In the genomic region with DNA sequence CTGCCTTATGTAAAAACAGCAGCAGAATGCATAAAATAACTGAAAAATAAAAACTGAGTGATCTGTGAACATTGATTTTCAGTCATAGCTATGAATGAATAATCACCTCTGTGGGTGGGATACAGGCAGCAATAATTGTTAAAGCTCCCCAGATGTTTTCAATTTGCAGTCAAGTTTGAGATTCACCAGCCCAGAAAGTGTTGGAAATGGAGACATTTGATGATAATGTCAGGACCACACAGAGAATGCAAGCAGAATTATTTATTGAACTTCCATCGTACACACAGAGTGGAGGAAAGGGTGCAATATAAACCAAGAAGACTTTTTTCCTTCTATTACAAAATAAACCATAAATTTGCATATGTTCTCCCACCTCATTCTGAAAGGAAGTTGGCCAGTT, we compare ENCODE assay signal across 31 cellular contexts.
"Had no signal": no experiment of that assay in that cellular context is flagged by ENCODE, and none has a peak within 500 bp of the region (broad histone marks: within the 10 kb centered on the region; RNA-seq: fewer than 3 reads in every experiment).

No MANE protein-coding gene starts in this region.

- ATAC-seq: activated CD8-positive, alpha-beta T cell treated with anti-CD3 and anti-CD28 coated beads for 36 hours; activated naive CD4-positive, alpha-beta T cell treated with anti-CD3 and anti-CD28 coated beads, Interleukin-2, amount 50 U/mL, for 72 hours; body of pancreas had no signal

- H3K9me3 ChIP-seq: adrenal gland, body of pancreas, breast epithelium had no signal

- H3K4me3 Mint-ChIP-seq: activated B cell treated with CpG ODN at 0.5 μM for 24 hours; activated CD4-positive, alpha-beta memory T cell treated with anti-CD3 and anti-CD28 coated beads for 36 hours; activated CD4-positive, alpha-beta T cell treated with anti-CD3 and anti-CD28 coated beads, Interleukin-2, amount 10 ng/mL, durations not matched to agents 24 days and 14 days; activated CD8-positive, alpha-beta T cell treated with anti-CD3 and anti-CD28 coated beads for 36 hours; activated naive CD4-positive, alpha-beta T cell treated with anti-CD3 and anti-CD28 coated beads for 36 hours; activated naive CD8-positive, alpha-beta T cell treated with anti-CD3 and anti-CD28 coated beads for 36 hours; activated T-cell treated with anti-CD3 and anti-CD28 coated beads, Interleukin-2, amount 50 U/mL, for 24 hours; T-helper 1 cell treated with Interleukin-12 subunit alpha and Interleukin-12 subunit beta and Interleukin-4 antibody, amounts not matched to agents 30 μg/mL and 1 μg/mL, for 36 hours; T-helper 2 cell treated with Interferon-gamma antibody and Interleukin-4, amounts not matched to agents 5 μg/mL and 100 μg/mL, for 36 hours had no signal

- H3K9me3 Mint-ChIP-seq: activated B cell treated with CpG ODN at 0.5 μM for 24 hours; activated CD4-positive, alpha-beta T cell treated with anti-CD3 and anti-CD28 coated beads, Interleukin-2, amount 10 ng/mL, durations not matched to agents 24 days and 14 days; activated T-helper 2 cell treated with anti-CD3 and anti-CD28 coated beads, Interferon-gamma antibody, Interleukin-2, Interleukin-4, amounts not matched to agents 10 μg/mL and 5 μg/mL and 100 μg/mL, durations not matched to agents 14 hours and 24 hours and 36 hours; T-helper 1 cell treated with Interleukin-12 subunit alpha and Interleukin-12 subunit beta and Interleukin-4 antibody, amounts not matched to agents 30 μg/mL and 1 μg/mL, for 36 hours had no signal

- H3K27ac Mint-ChIP-seq: activated B cell treated with CpG ODN at 0.5 μM for 24 hours; activated CD4-positive, alpha-beta memory T cell treated with anti-CD3 and anti-CD28 coated beads for 36 hours; activated CD4-positive, alpha-beta T cell treated with anti-CD3 and anti-CD28 coated beads, Interleukin-2, amount 10 ng/mL, durations not matched to agents 24 days and 14 days; activated CD8-positive, alpha-beta T cell treated with anti-CD3 and anti-CD28 coated beads for 36 hours; activated naive CD4-positive, alpha-beta T cell treated with anti-CD3 and anti-CD28 coated beads for 36 hours; activated naive CD4-positive, alpha-beta T cell treated with anti-CD3 and anti-CD28 coated beads, Interleukin-2, amount 50 U/mL, for 72 hours; activated naive CD8-positive, alpha-beta T cell treated with anti-CD3 and anti-CD28 coated beads for 36 hours; activated T-cell treated with anti-CD3 and anti-CD28 coated beads, Interleukin-2, amount 50 U/mL, for 24 hours; activated T-helper 2 cell treated with anti-CD3 and anti-CD28 coated beads, Interferon-gamma antibody, Interleukin-2, Interleukin-4, amounts not matched to agents 10 μg/mL and 5 μg/mL and 100 μg/mL, durations not matched to agents 14 hours and 24 hours and 36 hours; T-helper 1 cell treated with Interleukin-12 subunit alpha and Interleukin-12 subunit beta and Interleukin-4 antibody, amounts not matched to agents 30 μg/mL and 1 μg/mL, for 36 hours; T-helper 2 cell treated with Interferon-gamma antibody and Interleukin-4, amounts not matched to agents 5 μg/mL and 100 μg/mL, for 36 hours had no signal

- H3K4me3 ChIP-seq: adrenal gland, body of pancreas, breast epithelium had no signal

- H3K4me1 Mint-ChIP-seq: activated B cell treated with CpG ODN at 0.5 μM for 24 hours; activated CD4-positive, alpha-beta T cell treated with anti-CD3 and anti-CD28 coated beads, Interleukin-2, amount 10 ng/mL, durations not matched to agents 24 days and 14 days; activated naive CD8-positive, alpha-beta T cell treated with anti-CD3 and anti-CD28 coated beads for 36 hours had no signal

- H3K27me3 Mint-ChIP-seq: activated B cell treated with CpG ODN at 0.5 μM for 24 hours; activated CD4-positive, alpha-beta memory T cell treated with anti-CD3 and anti-CD28 coated beads for 36 hours; activated CD4-positive, alpha-beta T cell treated with anti-CD3 and anti-CD28 coated beads, Interleukin-2, amount 10 ng/mL, durations not matched to agents 24 days and 14 days; activated CD8-positive, alpha-beta T cell treated with anti-CD3 and anti-CD28 coated beads for 36 hours; activated naive CD8-positive, alpha-beta T cell treated with anti-CD3 and anti-CD28 coated beads for 36 hours; activated T-cell treated with anti-CD3 and anti-CD28 coated beads, Interleukin-2, amount 50 U/mL, for 24 hours had no signal

- H3K27me3 ChIP-seq: adrenal gland, body of pancreas, brain microvascular endothelial cell, breast epithelium had no signal

- H3K4me1 ChIP-seq: adrenal gland, body of pancreas, breast epithelium had no signal

- DNase-seq: activated B cell treated with CpG ODN at 0.5 μM for 24 hours; activated CD4-positive, alpha-beta memory T cell treated with anti-CD3 and anti-CD28 coated beads for 36 hours; activated CD4-positive, alpha-beta T cell treated with anti-CD3 and anti-CD28 coated beads for 4 hours; activated CD4-positive, alpha-beta T cell treated with anti-CD3 and anti-CD28 coated beads, Interleukin-2, amount 10 ng/mL, durations not matched to agents 24 days and 14 days; activated CD4-positive, alpha-beta T cell treated with anti-CD3 and anti-CD28 coated beads, Interleukin-2, amount 50 U/mL, for 1 hour; activated CD4-positive, alpha-beta T cell treated with anti-CD3 and anti-CD28 coated beads, Interleukin-2, amount 50 U/mL, for 4 hours; activated CD4-positive, CD25-positive, alpha-beta regulatory T cell treated with anti-CD3 and anti-CD28 coated beads, Interleukin-2, amount 50 U/mL, for 72 hours; activated CD8-positive, alpha-beta memory T cell treated with anti-CD3 and anti-CD28 coated beads, Interleukin-2, amount 50 U/mL, for 4 hours; activated CD8-positive, alpha-beta T cell treated with anti-CD3 and anti-CD28 coated beads for 36 hours; activated effector memory CD4-positive, alpha-beta T cell treated with Interleukin-2 at 50 U/mL for 16 hours; activated gamma-delta T cell treated with Interleukin-2 at 50 U/mL for 16 hours; activated naive CD4-positive, alpha-beta T cell; activated naive CD4-positive, alpha-beta T cell treated with anti-CD3 and anti-CD28 coated beads for 36 hours; activated naive CD4-positive, alpha-beta T cell treated with anti-CD3 and anti-CD28 coated beads, Interleukin-2, amount 50 U/mL, for 16 hours; activated naive CD8-positive, alpha-beta T cell treated with anti-CD3 and anti-CD28 coated beads for 36 hours; activated T-cell treated with anti-CD3 and anti-CD28 coated beads, Interleukin-2, amount 50 U/mL, for 24 hours; activated T-cell treated with anti-CD3 and anti-CD28 coated beads, Interleukin-2, amount 50 U/mL, for 48 hours; adrenal gland; amniotic stem cell; aorta; body of pancreas; brain microvascular endothelial cell; central memory CD4-positive, alpha-beta T cell; T-helper 2 cell; T-helper 9 cell had no signal

- H3K36me3 ChIP-seq: adrenal gland, brain microvascular endothelial cell, breast epithelium had no signal

- H3K27ac ChIP-seq: adrenal gland, body of pancreas, brain microvascular endothelial cell, breast epithelium, VCaP had no signal

- H3K36me3 Mint-ChIP-seq: activated CD4-positive, alpha-beta memory T cell treated with anti-CD3 and anti-CD28 coated beads for 36 hours; activated naive CD4-positive, alpha-beta T cell treated with anti-CD3 and anti-CD28 coated beads, Interleukin-2, amount 50 U/mL, for 72 hours; activated naive CD8-positive, alpha-beta T cell treated with anti-CD3 and anti-CD28 coated beads for 36 hours had no signal
